Comparison of ENCODE assay signal across 8 cellular contexts in genomic region chr18:58998421-58999203, GRCh38.
DNase-seq lines count a peak whose midpoint lies in the region; ATAC-seq and TF ChIP-seq lines count a peak whose summit lies in the region.

No MANE protein-coding gene starts in this region.

- intact Hi-C loops in mammary epithelial cell (cut with micrococcal nuclease) = loop anchor here (1.0 to 5.0 kb wide), 2 partner anchors 10 to 211 kb away; no protein-coding TSS in a partner anchor

- peak; percentile 73 for DNase-seq in BJ (ENCODE audit: low read depth)
- DNase-seq in mammary epithelial cell = peak; percentile 62
- DNase-seq in midbrain (lab: John Stamatoyannopoulos, UW) = peak; percentile 28
- no peak for DNase-seq in DMS53 treated with DMSO at 0.1 percent for 48 hours (lab: John Stamatoyannopoulos, UW; ENCODE audit: unreplicated experiment)
- no peak for DNase-seq in HUDEP-2 (lab: John Stamatoyannopoulos, UW; ENCODE audit: unreplicated experiment in 76 of 76)
- DNase-seq in NCI-H2171 treated with DMSO at 0.1 percent for 48 hours (lab: John Stamatoyannopoulos, UW) = no peak

- TSS peak; percentile 68 for BruUV-seq in mammary epithelial cell (replicated peaks; lab: Mats Ljungman, UMichigan)

- ATAC-seq in HG03439 (IDR thresholded peaks at IDR 0.05; ENCODE audit: unreplicated experiment) (peak; percentile 76), GM19035 (IDR thresholded peaks at IDR 0.05; ENCODE audit: unreplicated experiment) (no peak)

- H3K4me2 ChIP-seq in mammary epithelial cell (ENCODE audit: insufficient read depth, low read depth, low read length) = peak overlapping the region; percentile 83

- peak overlapping the region; percentile 57 for H2AFZ ChIP-seq in mammary epithelial cell (ENCODE audit: low read depth, low read length)

- H3K27ac ChIP-seq in mammary epithelial cell (ENCODE audit: insufficient read depth, low read depth, low read length) = peak overlapping the region; percentile 68

- in situ Hi-C loops in mammary epithelial cell (cut with MboI; ENCODE audit: low sequenced_read_pairs in 2 of 2) = no loop called here

- H3K36me3 ChIP-seq in BJ (ENCODE audit: control insufficient read depth, insufficient read depth, low read length) = no peaks in the 10 kb centered on the region
- no peaks in the 10 kb centered on the region for H3K36me3 ChIP-seq in mammary epithelial cell (ENCODE audit: insufficient read depth, low read length)

- 2% methylated on average over 13 of the region's 13 CpGs for WGBS in mammary epithelial cell (ENCODE audit: low coverage, missing lambda C conversion rate)

- H3K4me3 ChIP-seq in BJ (ENCODE audit: low read depth, low read length) = no peak overlapping the region
- peak overlapping the region; percentile 6 to 23 (median 12) for H3K4me3 ChIP-seq in mammary epithelial cell (replicated peaks in 1 of 3; ENCODE audit: insufficient read depth in 1 of 3, low read depth in 2 of 3, low read length in 3 of 3)

- dilution Hi-C loops in mammary epithelial cell (cut with HindIII; ENCODE audit: low sequenced_read_pairs) = no loop called here

- peak overlapping the region; percentile 24 for H3K9ac ChIP-seq in mammary epithelial cell (ENCODE audit: insufficient read depth, low read length)

- no peaks in the 10 kb centered on the region for H3K9me3 ChIP-seq in mammary epithelial cell (replicated peaks; ENCODE audit: insufficient read depth, low read length)

- TF ChIP-seq CTCF in BJ (IDR thresholded peaks at IDR 0.05; ENCODE audit: insufficient read depth, low read depth, low read length) (no peak), mammary epithelial cell (conservative IDR thresholded peaks at IDR 0.05 in 1 of 2, IDR thresholded peaks at IDR 0.05 in 1 of 2; ENCODE audit: extremely low read depth in 1 of 2, insufficient read depth in 1 of 2, low read depth in 1 of 2, low read length in 2 of 2) (peak in 1 of 2 donors; percentile 4)

- H3K4me1 ChIP-seq in mammary epithelial cell (ENCODE audit: insufficient read depth, low read length) = peaks cover 43% of the 10 kb centered on the region

- H4K20me1 ChIP-seq in mammary epithelial cell (ENCODE audit: insufficient read depth, low read length) = no peaks in the 10 kb centered on the region

- POLR2A ChIA-PET in BJ (lab: Charles Lee) = interaction anchor here (0.6 to 1.1 kb wide), 6 partner anchors 35 to 134 kb away, joined by 3 to 10 read pairs (median 3); partner anchors contain the start of gene ZNF532

- no peaks in the 10 kb centered on the region for H3K79me2 ChIP-seq in mammary epithelial cell (ENCODE audit: insufficient read depth, low read length)

- H3K27me3 ChIP-seq in BJ (ENCODE audit: control insufficient read depth, insufficient read depth, low read length) (no peaks in the 10 kb centered on the region), mammary epithelial cell (ENCODE audit: insufficient read depth, low read length) (no peaks in the 10 kb centered on the region)

- CTCF ChIA-PET in BJ (lab: Yijun Ruan, JAX) = interaction anchor here (0.8 to 1.3 kb wide), 2 partner anchors 41 to 218 kb away, joined by 4 to 5 read pairs; no protein-coding TSS in a partner anchor
- CTCF ChIA-PET in mammary epithelial cell (lab: Charles Lee; ENCODE audit: low non-redundant PET) = interaction anchor here (0.7 kb wide), 1 partner anchor 10 kb away, joined by 11 read pairs; no protein-coding TSS in a partner anchor

Comparison
In these comparisons a context has a peak if more than half of its experiments do, and no peak if none do; other contexts are left out.
1. DNase-seq: peak in BJ (single experiment), mammary epithelial cell (single experiment) and midbrain (single experiment); none in DMS53 treated with DMSO at 0.1 percent for 48 hours (single experiment), HUDEP-2 (0 of 76) and NCI-H2171 treated with DMSO at 0.1 percent for 48 hours (single experiment).